In the genomic region with DNA sequence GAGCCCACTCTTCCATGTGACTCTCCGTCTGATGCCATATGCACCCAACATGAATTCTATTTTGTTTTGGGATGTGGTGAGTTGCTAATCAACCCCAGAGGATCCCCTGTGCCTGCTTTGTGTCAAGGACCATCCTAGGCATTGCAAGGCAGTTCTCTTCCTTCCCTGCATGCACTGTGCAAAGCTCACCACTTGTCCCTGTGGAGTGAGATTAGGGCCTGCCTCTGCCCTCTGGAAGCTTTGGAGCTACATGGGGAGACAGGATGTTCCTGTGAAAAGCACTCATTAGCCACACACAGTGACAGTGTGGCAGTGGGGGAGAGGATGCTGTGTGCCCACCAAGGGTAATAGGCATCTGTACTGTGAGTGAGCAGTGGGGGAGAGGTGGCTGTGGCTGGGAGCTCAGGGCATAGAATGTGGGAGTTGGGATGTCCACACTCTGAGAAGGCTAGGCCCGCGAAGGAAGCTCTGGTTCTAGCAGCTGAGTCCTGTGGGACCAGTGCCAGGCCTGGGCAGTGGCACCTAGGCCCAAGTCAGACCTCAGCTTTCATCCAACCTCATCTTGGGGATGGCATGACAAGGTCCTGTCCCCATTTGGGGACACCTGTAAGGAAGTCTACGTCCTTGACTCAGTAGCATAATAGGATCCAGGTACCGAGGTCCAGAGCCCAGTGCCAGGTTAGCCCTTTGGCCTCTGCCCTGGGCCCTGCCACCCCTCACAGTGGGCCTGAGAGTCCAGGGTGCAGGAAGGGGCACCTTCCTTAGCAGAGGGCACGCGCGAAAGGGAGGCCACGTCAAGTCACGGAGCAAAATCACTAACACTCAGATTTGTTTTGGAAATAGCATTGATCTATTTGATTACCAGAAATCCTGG, we compare ENCODE assay signal across 1 cellular context.
TF ChIP-seq lines count a peak whose summit lies in the region.

No MANE protein-coding gene starts in this region.

TF ChIP-seq in IMR-90, 13 proteins besides CTCF, POLR2A, EP300 and RAD21:
- TF ChIP-seq RFX5 (IDR thresholded peaks at IDR 0.05; ENCODE audit: low read depth, low read length) (no peak), MAZ (IDR thresholded peaks at IDR 0.05; ENCODE audit: borderline replicate concordance, low read depth, low read length) (no peak), CEBPB (IDR thresholded peaks at IDR 0.05; ENCODE audit: low read depth, low read length) (no peak), MXI1 (IDR thresholded peaks at IDR 0.05; ENCODE audit: borderline replicate concordance, low read depth, low read length) (no peak), SMC3 (IDR thresholded peaks at IDR 0.05; ENCODE audit: low read depth, low read length) (no peak), MAFK (IDR thresholded peaks at IDR 0.05; ENCODE audit: low read depth, low read length) (no peak), CHD1 (IDR thresholded peaks at IDR 0.05; ENCODE audit: low read depth, low read length) (no peak), RCOR1 (IDR thresholded peaks at IDR 0.05; ENCODE audit: insufficient replicate concordance, low read length) (no peak), BHLHE40 (IDR thresholded peaks at IDR 0.05; ENCODE audit: low read depth, low read length) (no peak), NFE2L2 (IDR thresholded peaks at IDR 0.05; ENCODE audit: low read depth, low read length) (no peak), FOS (IDR thresholded peaks at IDR 0.05; ENCODE audit: low read depth, low read length) (no peak)
- TF ChIP-seq, protein P1, sequence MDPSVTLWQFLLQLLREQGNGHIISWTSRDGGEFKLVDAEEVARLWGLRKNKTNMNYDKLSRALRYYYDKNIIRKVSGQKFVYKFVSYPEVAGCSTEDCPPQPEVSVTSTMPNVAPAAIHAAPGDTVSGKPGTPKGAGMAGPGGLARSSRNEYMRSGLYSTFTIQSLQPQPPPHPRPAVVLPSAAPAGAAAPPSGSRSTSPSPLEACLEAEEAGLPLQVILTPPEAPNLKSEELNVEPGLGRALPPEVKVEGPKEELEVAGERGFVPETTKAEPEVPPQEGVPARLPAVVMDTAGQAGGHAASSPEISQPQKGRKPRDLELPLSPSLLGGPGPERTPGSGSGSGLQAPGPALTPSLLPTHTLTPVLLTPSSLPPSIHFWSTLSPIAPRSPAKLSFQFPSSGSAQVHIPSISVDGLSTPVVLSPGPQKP (IDR thresholded peaks at IDR 0.05; ENCODE audit: borderline replicate concordance, low read depth, low read length) = no peak
